Comparison of ENCODE assay signal across 9 cellular contexts in genomic region chr4:107734120-107734519, GRCh38. TPM values are rescaled to one million over a fixed set of nuclear protein-coding genes. Genes with fewer than 3 reads are reported as not detected.
DNase-seq lines count a peak whose midpoint lies in the region; ATAC-seq and TF ChIP-seq lines count a peak whose summit lies in the region.
"Had no signal": no experiment of that assay in that cellular context is flagged by ENCODE, and none has a peak within 500 bp of the region (broad histone marks: within the 10 kb centered on the region; RNA-seq: fewer than 3 reads in every experiment).

No MANE protein-coding gene starts in this region.

- H3K4me1 Mint-ChIP-seq in Calu3 (ENCODE audit: low read depth, unreplicated experiment) (no peaks in the 10 kb centered on the region), H9 (peaks cover 23 to 25% of the 10 kb centered on the region in 2 experiments)
- H3K4me1 Mint-ChIP-seq: central memory CD8-positive, alpha-beta T cell had no signal

- no peak overlapping the region for H2BK5ac ChIP-seq in H9 (ENCODE audit: insufficient read length, low read length)

- H3K4me2 ChIP-seq in H9 (ENCODE audit: insufficient read depth, insufficient read length, low read length) = no peak overlapping the region

- H4K5ac ChIP-seq in H9 (ENCODE audit: insufficient read length, low read depth, low read length) = no peak overlapping the region

- H3K4ac ChIP-seq in H9 (ENCODE audit: low read depth, low read length) = no peak overlapping the region

- H3K27ac ChIP-seq in H9 (ENCODE audit: insufficient read length, low read depth, low read length) (no peak overlapping the region), gastroesophageal sphincter (no peak overlapping the region)

- H3K4me1 ChIP-seq in H9 (ENCODE audit: insufficient read depth, low read length) = peaks cover 5% of the 10 kb centered on the region
- peaks cover 0 to 5% (median 0%) of the 10 kb centered on the region in 3 donors for H3K4me1 ChIP-seq in gastroesophageal sphincter

- H3K79me2 ChIP-seq in H9 (ENCODE audit: insufficient read depth, low read length) = no peaks in the 10 kb centered on the region

- no peak overlapping the region for H2BK15ac ChIP-seq in H9 (ENCODE audit: low read depth, low read length)

- peak; percentile 11 for DNase-seq in Calu3
- peak; percentile 52 for DNase-seq in H9
- DNase-seq in OCI-M1 (lab: John Stamatoyannopoulos, UW) = peak; percentile 6
- DNase-seq in iris pigment epithelial cell (ENCODE audit: low read depth) = peak; percentile 25
- DNase-seq in head of caudate nucleus = no peak
- no peak for DNase-seq in NCI-H524 (lab: John Stamatoyannopoulos, UW)

- ATAC-seq in gastroesophageal sphincter (no peak), HG03439 (IDR thresholded peaks at IDR 0.05; ENCODE audit: unreplicated experiment) (no peak)

- H4K91ac ChIP-seq in H9 (ENCODE audit: insufficient read length, low read depth, low read length) = no peak overlapping the region

- no peak overlapping the region for H3T11ph ChIP-seq in H9 (ENCODE audit: low read length)

- H2AK5ac ChIP-seq in H9 (ENCODE audit: insufficient read length, low read length) = no peak overlapping the region

- H3K9me3 Mint-ChIP-seq in Calu3 (ENCODE audit: low read depth, unreplicated experiment) (no peaks in the 10 kb centered on the region), H9 (no peaks in the 10 kb centered on the region; a peak in 1 of 5 replicates)
- H3K9me3 Mint-ChIP-seq: central memory CD8-positive, alpha-beta T cell had no signal

- H3K4me3 Mint-ChIP-seq in Calu3 (ENCODE audit: low read depth, unreplicated experiment) (no peak overlapping the region), H9 (no peak overlapping the region)
- H3K4me3 Mint-ChIP-seq: central memory CD8-positive, alpha-beta T cell had no signal

- BruUV-seq in Calu3 (replicated peaks; lab: Mats Ljungman, UMichigan) = no TSS peak

- no peak overlapping the region for H2BK20ac ChIP-seq in H9 (ENCODE audit: low read depth, low read length, poor library complexity, severe bottlenecking)

- H3K36me3 Mint-ChIP-seq in Calu3 (ENCODE audit: insufficient read depth, unreplicated experiment) (no peaks in the 10 kb centered on the region), H9 (ENCODE audit: insufficient read depth in 1 of 3, low read depth in 3 of 3) (no peaks in the 10 kb centered on the region)

- H3K36me3 ChIP-seq in gastroesophageal sphincter = no peaks in the 10 kb centered on the region

- H3K9me3 ChIP-seq in H9 (ENCODE audit: control insufficient read depth, low read depth, low read length) (no peaks in the 10 kb centered on the region), gastroesophageal sphincter (no peaks in the 10 kb centered on the region)

- H3K23me2 ChIP-seq in H9 (ENCODE audit: insufficient read length, low read depth, low read length, poor library complexity, severe bottlenecking) = no peaks in the 10 kb centered on the region

- no peak for TF ChIP-seq POLR2A in gastroesophageal sphincter (IDR thresholded peaks at IDR 0.05)

- H3K23ac ChIP-seq in H9 (ENCODE audit: insufficient read length, low read depth, low read length) = no peak overlapping the region

- TF ChIP-seq EP300 in gastroesophageal sphincter (IDR thresholded peaks at IDR 0.05) = no peak

- no peak overlapping the region for H3K18ac ChIP-seq in H9 (ENCODE audit: insufficient read length, low read depth, low read length)

- no CpG with 5 or more reads among the region's 3 CpGs for WGBS in H9 (ENCODE audit: extremely low coverage, insufficient read length, low lambda C conversion rate)
- WGBS in gastroesophageal sphincter (ENCODE audit: low coverage in 1 of 2), 2 donors = 56% methylated on average over 3 of the region's 3 CpGs; no CpG with 5 or more reads in 1 of the 2 donors

- TF ChIP-seq CTCF in Calu3 (IDR thresholded peaks at IDR 0.05; ENCODE audit: unreplicated experiment) (no peak), H9 (conservative IDR thresholded peaks at IDR 0.05) (peak; percentile 65), gastroesophageal sphincter (IDR thresholded peaks at IDR 0.05) (no peak)

- CTCF ChIA-PET in Calu3 (lab: Charles Lee) = no interaction called here

- intact Hi-C loops in Calu3 (cut with micrococcal nuclease; ENCODE audit: unreplicated experiment) = loop anchor here (10.0 kb wide), 2 partner anchors 179 to 689 kb away; no protein-coding TSS in a partner anchor
- intact Hi-C loops in head of caudate nucleus (cut with DNase I) = no loop called here

- H3K9ac ChIP-seq in H9 (ENCODE audit: extremely low read depth, insufficient read length, low read length) = no peak overlapping the region

- H4K20me1 ChIP-seq in H9 (ENCODE audit: control insufficient read depth, insufficient read depth, insufficient read length) = no peaks in the 10 kb centered on the region

- no peak overlapping the region for H3K56ac ChIP-seq in H9 (ENCODE audit: insufficient read length, low read depth, low read length)

- H3K27me3 ChIP-seq in H9 (ENCODE audit: insufficient read depth, low read length) (peaks cover 2% of the 10 kb centered on the region; the same call in 1 of the 2 replicates), gastroesophageal sphincter (no peaks in the 10 kb centered on the region)

- no peak overlapping the region for H2BK12ac ChIP-seq in H9 (ENCODE audit: insufficient read length, low read depth, low read length)

- no peak overlapping the region for H3K14ac ChIP-seq in H9 (ENCODE audit: insufficient read depth, low read length)

- H4K8ac ChIP-seq in H9 (replicated peaks; ENCODE audit: insufficient read length, low read depth, low read length) = no peak overlapping the region

- H2BK120ac ChIP-seq in H9 (ENCODE audit: low read depth, low read length, poor library complexity, severe bottlenecking) = no peak overlapping the region

- H3K4me3 ChIP-seq in gastroesophageal sphincter = no peak overlapping the region

- H3K27me3 Mint-ChIP-seq in Calu3 (ENCODE audit: unreplicated experiment) = peaks cover 10% of the 10 kb centered on the region
- peaks cover 52% of the 10 kb centered on the region for H3K27me3 Mint-ChIP-seq in H9 (ENCODE audit: low read depth)
- H3K27me3 Mint-ChIP-seq: central memory CD8-positive, alpha-beta T cell had no signal

- H3K79me1 ChIP-seq in H9 (ENCODE audit: insufficient read depth, low read depth, low read length, poor library complexity, severe bottlenecking) = no peaks in the 10 kb centered on the region

- H3K27ac Mint-ChIP-seq in Calu3 (ENCODE audit: unreplicated experiment) (no peak overlapping the region), H9 (no peak overlapping the region)

- H2AFZ ChIP-seq in H9 (ENCODE audit: low read length) = no peak overlapping the region

RNA-seq across cellular contexts. Expression of gene PAPSS1, which starts 14.1 kb away (rescaled TPM):
- total RNA-seq in Calu3 (2022) (32.5 and 41.6 TPM in 2 replicates), H9 (2021) (83.6 and 86.3 TPM in 2 replicates), gastroesophageal sphincter (10 to 100 TPM; 21.9 to 36.2 (median 25.3) TPM)

Comparison
In these comparisons a context has a peak if more than half of its experiments do, and no peak if none do; other contexts are left out.
1. DNase-seq: peak in Calu3 (single experiment), H9 (single experiment), OCI-M1 (single experiment) and iris pigment epithelial cell (single experiment); none in head of caudate nucleus (0 of 42) and NCI-H524 (0 of 2).